Comparison of ENCODE assay signal across 19 cellular contexts in genomic region chr7:90229728-90230127, GRCh38. TPM values are rescaled to one million over a fixed set of nuclear protein-coding genes. Genes with fewer than 3 reads are reported as not detected.
"Had no signal": no experiment of that assay in that cellular context is flagged by ENCODE, and none has a peak within 500 bp of the region (broad histone marks: within the 10 kb centered on the region; RNA-seq: fewer than 3 reads in every experiment).

No MANE protein-coding gene starts in this region.

- H3K4me1 ChIP-seq: testis had no signal

- FAIRE-seq: endothelial cell of umbilical vein had no signal

- H3K27ac ChIP-seq: esophagus squamous epithelium, neutrophil, testis had no signal

- H3K9me3 ChIP-seq: esophagus squamous epithelium, neutrophil, testis had no signal

- H3K27me3 ChIP-seq: esophagus squamous epithelium, testis had no signal

- H3K36me3 ChIP-seq: esophagus squamous epithelium, neutrophil had no signal

- DNase-seq: activated B cell treated with CpG ODN at 0.5 μM for 24 hours; activated CD4-positive, alpha-beta T cell treated with anti-CD3 and anti-CD28 coated beads for 48 hours; activated CD8-positive, alpha-beta T cell treated with anti-CD3 and anti-CD28 coated beads for 36 hours; activated effector memory CD4-positive, alpha-beta T cell treated with anti-CD3 and anti-CD28 coated beads, Interleukin-2, amount 50 U/mL, for 16 hours; activated T-cell treated with anti-CD3 and anti-CD28 coated beads, Interleukin-2, amount 50 U/mL, for 48 hours; central memory CD4-positive, alpha-beta T cell; cortex of kidney; effector CD8-positive, alpha-beta T cell; esophagus squamous epithelium; immature natural killer cell; naive thymus-derived CD4-positive, alpha-beta T cell; stimulated activated CD4-positive, alpha-beta T cell treated with anti-CD3 and anti-CD28 coated beads, Interleukin-4, amount 100 ng/mL, for 24 hours; stimulated activated CD8-positive, alpha-beta memory T cell treated with anti-CD3 and anti-CD28 coated beads, Interleukin-4, amount 100 ng/mL, for 48 hours; stimulated activated naive CD8-positive, alpha-beta T cell treated with anti-CD3 and anti-CD28 coated beads, Interleukin-15, Interleukin-2, amounts not matched to agents 100 U/mL and 50 U/mL, for 24 hours; testis had no signal

- ATAC-seq: activated CD8-positive, alpha-beta T cell treated with anti-CD3 and anti-CD28 coated beads for 36 hours; activated naive CD4-positive, alpha-beta T cell treated with anti-CD3 and anti-CD28 coated beads, Interleukin-2, amount 50 U/mL, for 72 hours; naive thymus-derived CD4-positive, alpha-beta T cell; stimulated activated naive CD8-positive, alpha-beta T cell treated with anti-CD3 and anti-CD28 coated beads, Interleukin-15, Interleukin-2, amounts not matched to agents 100 U/mL and 50 U/mL, for 24 hours had no signal

- H3K4me3 ChIP-seq: esophagus squamous epithelium, lung, testis had no signal

RNA-seq across cellular contexts. Expression of gene CFAP69, which starts 15.2 kb away (rescaled TPM):
- polyA plus RNA-seq: immature natural killer cell; naive thymus-derived CD4-positive, alpha-beta T cell had no signal

RNA-seq across cellular contexts. Expression of gene STEAP2, which starts 18.2 kb away (rescaled TPM):
- total RNA-seq: activated B cell treated with CpG ODN at 0.5 μM for 24 hours; activated CD8-positive, alpha-beta T cell treated with anti-CD3 and anti-CD28 coated beads for 36 hours; activated naive CD4-positive, alpha-beta T cell treated with anti-CD3 and anti-CD28 coated beads, Interleukin-2, amount 50 U/mL, for 72 hours had no signal
- polyA plus RNA-seq: immature natural killer cell; naive thymus-derived CD4-positive, alpha-beta T cell had no signal
